1 cellular context compared by ENCODE assay signal in genomic region chr6:136889271-136890193, GRCh38.
TF ChIP-seq lines count a peak whose summit lies in the region.

No MANE protein-coding gene starts in this region.

TF ChIP-seq in WTC11, 78 proteins besides CTCF, POLR2A, EP300 and RAD21 (continued from another document):
- TF ChIP-seq NR3C1 (CRISPR knock-in tag; conservative IDR thresholded peaks at IDR 0.05; ENCODE audit: low read depth) (no peak), SOX15 (CRISPR knock-in tag; IDR thresholded peaks at IDR 0.05) (no peak), NFE2L1 (CRISPR knock-in tag; IDR thresholded peaks at IDR 0.05) (no peak)
- TF ChIP-seq, protein P1, sequence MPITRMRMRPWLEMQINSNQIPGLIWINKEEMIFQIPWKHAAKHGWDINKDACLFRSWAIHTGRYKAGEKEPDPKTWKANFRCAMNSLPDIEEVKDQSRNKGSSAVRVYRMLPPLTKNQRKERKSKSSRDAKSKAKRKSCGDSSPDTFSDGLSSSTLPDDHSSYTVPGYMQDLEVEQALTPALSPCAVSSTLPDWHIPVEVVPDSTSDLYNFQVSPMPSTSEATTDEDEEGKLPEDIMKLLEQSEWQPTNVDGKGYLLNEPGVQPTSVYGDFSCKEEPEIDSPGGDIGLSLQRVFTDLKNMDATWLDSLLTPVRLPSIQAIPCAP (CRISPR knock-in tag; IDR thresholded peaks at IDR 0.05): no peak
- TF ChIP-seq, protein P2, sequence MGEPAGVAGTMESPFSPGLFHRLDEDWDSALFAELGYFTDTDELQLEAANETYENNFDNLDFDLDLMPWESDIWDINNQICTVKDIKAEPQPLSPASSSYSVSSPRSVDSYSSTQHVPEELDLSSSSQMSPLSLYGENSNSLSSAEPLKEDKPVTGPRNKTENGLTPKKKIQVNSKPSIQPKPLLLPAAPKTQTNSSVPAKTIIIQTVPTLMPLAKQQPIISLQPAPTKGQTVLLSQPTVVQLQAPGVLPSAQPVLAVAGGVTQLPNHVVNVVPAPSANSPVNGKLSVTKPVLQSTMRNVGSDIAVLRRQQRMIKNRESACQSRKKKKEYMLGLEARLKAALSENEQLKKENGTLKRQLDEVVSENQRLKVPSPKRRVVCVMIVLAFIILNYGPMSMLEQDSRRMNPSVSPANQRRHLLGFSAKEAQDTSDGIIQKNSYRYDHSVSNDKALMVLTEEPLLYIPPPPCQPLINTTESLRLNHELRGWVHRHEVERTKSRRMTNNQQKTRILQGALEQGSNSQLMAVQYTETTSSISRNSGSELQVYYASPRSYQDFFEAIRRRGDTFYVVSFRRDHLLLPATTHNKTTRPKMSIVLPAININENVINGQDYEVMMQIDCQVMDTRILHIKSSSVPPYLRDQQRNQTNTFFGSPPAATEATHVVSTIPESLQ (CRISPR knock-in tag; IDR thresholded peaks at IDR 0.05): no peak
- TF ChIP-seq, protein P3, sequence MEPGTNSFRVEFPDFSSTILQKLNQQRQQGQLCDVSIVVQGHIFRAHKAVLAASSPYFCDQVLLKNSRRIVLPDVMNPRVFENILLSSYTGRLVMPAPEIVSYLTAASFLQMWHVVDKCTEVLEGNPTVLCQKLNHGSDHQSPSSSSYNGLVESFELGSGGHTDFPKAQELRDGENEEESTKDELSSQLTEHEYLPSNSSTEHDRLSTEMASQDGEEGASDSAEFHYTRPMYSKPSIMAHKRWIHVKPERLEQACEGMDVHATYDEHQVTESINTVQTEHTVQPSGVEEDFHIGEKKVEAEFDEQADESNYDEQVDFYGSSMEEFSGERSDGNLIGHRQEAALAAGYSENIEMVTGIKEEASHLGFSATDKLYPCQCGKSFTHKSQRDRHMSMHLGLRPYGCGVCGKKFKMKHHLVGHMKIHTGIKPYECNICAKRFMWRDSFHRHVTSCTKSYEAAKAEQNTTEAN (CRISPR knock-in tag; IDR thresholded peaks at IDR 0.05): no peak
- TF ChIP-seq, protein P4, sequence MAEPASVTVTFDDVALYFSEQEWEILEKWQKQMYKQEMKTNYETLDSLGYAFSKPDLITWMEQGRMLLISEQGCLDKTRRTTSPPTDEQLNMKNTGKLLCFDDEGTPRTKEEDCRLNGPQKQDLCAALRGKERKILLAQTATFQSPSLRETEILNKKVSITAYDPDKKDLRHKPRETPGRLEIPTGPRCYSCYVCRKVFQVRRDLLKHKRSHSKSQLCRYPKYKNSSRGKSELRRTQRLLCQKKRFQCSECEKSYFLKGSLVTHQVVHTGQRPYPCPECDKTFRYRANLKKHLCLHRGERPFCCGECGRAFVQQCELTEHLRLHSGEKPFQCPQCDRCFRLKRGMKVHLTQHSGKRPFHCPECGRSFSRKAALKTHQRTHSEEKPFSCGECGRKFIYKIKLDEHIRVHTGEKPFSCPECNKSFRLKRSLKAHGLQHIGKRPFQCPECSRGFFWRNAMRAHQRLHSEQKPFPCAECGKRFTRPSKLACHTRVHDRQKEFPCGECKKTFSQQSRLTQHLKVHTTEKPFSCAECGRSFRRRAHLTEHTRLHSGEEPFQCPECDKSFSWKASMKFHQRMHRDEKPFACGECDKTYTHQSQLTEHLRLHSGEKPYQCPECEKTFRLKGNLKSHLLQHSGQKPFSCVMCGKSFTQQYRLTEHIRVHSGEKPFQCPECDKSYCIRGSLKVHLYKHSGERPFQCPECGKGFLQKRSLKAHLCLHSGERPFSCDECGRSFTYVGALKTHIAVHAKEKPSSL (CRISPR knock-in tag; conservative IDR thresholded peaks at IDR 0.05): no peak
